ENCODE assay signal across 8 cellular contexts in the genomic region with DNA sequence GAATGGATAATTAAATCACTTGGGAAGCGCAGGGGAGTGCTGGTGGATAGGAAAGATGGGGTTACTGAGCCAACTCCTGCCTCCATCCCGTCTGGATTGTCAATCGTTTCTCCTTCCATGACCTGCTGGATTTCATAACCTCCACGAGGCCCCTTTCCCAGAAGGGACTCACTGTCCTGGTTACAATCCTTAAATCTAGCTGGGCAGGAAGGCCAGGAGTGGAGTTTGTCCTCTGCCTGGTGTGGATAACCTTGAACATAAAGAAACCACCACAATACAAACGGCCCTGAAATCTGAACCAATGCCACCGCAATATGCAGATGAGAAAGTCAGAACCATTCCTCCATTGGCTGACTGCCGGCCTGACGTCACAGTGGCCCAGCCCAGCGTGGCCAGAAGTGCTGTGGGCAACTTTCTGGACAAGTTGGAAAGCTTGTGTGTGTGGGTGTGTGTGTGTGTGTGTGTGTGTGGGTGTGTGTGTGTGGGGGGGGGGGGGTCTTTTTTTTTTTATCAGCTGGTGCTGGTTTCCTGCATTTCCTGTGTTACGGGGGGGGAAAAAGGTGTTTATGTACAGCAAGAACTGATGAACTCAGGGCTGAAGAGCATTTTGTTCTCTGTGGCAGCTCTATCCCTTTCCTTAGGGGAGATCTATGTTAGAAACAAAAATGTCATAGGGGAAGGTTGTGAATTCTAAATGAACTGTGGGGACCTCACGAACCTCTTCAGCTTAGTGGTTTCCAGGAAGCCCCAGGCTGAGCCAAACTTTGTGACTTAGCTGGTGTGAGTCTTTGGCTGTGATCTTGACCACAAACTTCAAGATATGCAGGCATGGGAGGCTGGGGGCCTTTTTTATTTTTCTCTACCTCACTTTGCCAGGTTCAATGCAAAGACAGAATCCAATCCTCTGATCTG.
DNase-seq lines count a peak whose midpoint lies in the region; ATAC-seq, FAIRE-seq and TF ChIP-seq lines count a peak whose summit lies in the region.

No MANE protein-coding gene starts in this region.

- H4K20me1 ChIP-seq in keratinocyte (ENCODE audit: control insufficient read depth, extremely low read depth, insufficient read depth, low read length) = no peaks in the 10 kb centered on the region

- H3K79me2 ChIP-seq in keratinocyte (ENCODE audit: control insufficient read depth, insufficient read depth, low read length) = no peaks in the 10 kb centered on the region

- peak overlapping the region; percentile 59 for H3K4me3 Mint-ChIP-seq in central memory CD8-positive, alpha-beta T cell

- no peaks in the 10 kb centered on the region for H3K36me3 ChIP-seq in keratinocyte (ENCODE audit: control insufficient read depth in 2 of 2, extremely low read depth in 1 of 2, insufficient read depth in 2 of 2, low read length in 2 of 2)
- no peaks in the 10 kb centered on the region for H3K36me3 ChIP-seq in spleen

- FAIRE-seq in keratinocyte (lab: Jason Lieb, UNC) = peak; percentile 65

- H3K27ac Mint-ChIP-seq in central memory CD8-positive, alpha-beta T cell (ENCODE audit: low read depth) = peak overlapping the region; percentile 56

- H3K9me3 Mint-ChIP-seq in central memory CD8-positive, alpha-beta T cell = no peaks in the 10 kb centered on the region

- H3K9me3 ChIP-seq in keratinocyte (ENCODE audit: control insufficient read depth, low read depth, low read length) (no peaks in the 10 kb centered on the region), spleen (no peaks in the 10 kb centered on the region)

- peak; percentile 89 for ATAC-seq in central memory CD8-positive, alpha-beta T cell (replicated peaks; ENCODE audit: extremely low read depth, poor library complexity, severe bottlenecking)

- H3K27ac ChIP-seq in keratinocyte (ENCODE audit: control insufficient read depth, insufficient read depth, low read length) (peak overlapping the region; percentile 24), spleen (peak overlapping the region; percentile 73 to 84 (median 82))

- no peak for TF ChIP-seq CTCF in HFF-Myc (IDR thresholded peaks at IDR 0.05; ENCODE audit: low read depth, low read length, missing control alignments)
- TF ChIP-seq CTCF in keratinocyte (optimal IDR thresholded peaks at IDR 0.05 in 1 of 3, IDR thresholded peaks at IDR 0.05 in 1 of 3, conservative IDR thresholded peaks at IDR 0.05 in 1 of 3; ENCODE audit: extremely low read depth in 1 of 3, insufficient read depth in 2 of 3, low read length in 3 of 3) = no peak
- TF ChIP-seq CTCF in spleen (IDR thresholded peaks at IDR 0.05 in 8 of 11, conservative IDR thresholded peaks at IDR 0.05 in 3 of 11) = no peak

- TF ChIP-seq POLR2A in spleen (IDR thresholded peaks at IDR 0.05) = no peak

- H2AFZ ChIP-seq in keratinocyte (ENCODE audit: control insufficient read depth, low read length) = peak overlapping the region; percentile 87

- no peaks in the 10 kb centered on the region for H3K27me3 Mint-ChIP-seq in central memory CD8-positive, alpha-beta T cell

- H3K9me1 ChIP-seq in keratinocyte (ENCODE audit: control insufficient read depth, extremely low read depth, insufficient read depth, low read length) = no peaks in the 10 kb centered on the region

- peak overlapping the region; percentile 33 for H3K9ac ChIP-seq in keratinocyte (ENCODE audit: control insufficient read depth, extremely low read depth, insufficient read depth, low read length)

- H3K4me3 ChIP-seq in HFF-Myc (replicated peaks; ENCODE audit: low read depth, low read length) (no peak overlapping the region), keratinocyte (ENCODE audit: control insufficient read depth in 2 of 3, extremely low read depth in 1 of 3, insufficient read depth in 2 of 3, low read depth in 1 of 3, low read length in 3 of 3) (no peak overlapping the region), spleen (peak overlapping the region in 4 of 8 donors; percentile 8 to 48 (median 10))

- H3K4me1 Mint-ChIP-seq in central memory CD8-positive, alpha-beta T cell = peaks cover 29% of the 10 kb centered on the region

- DNase-seq in DMS153 treated with DMSO at 0.1 percent for 48 hours (lab: John Stamatoyannopoulos, UW; ENCODE audit: unreplicated experiment) (peak; percentile 34), HFF-Myc (ENCODE audit: extremely low read depth, low read depth) (peak; percentile 94), NCI-H2029 treated with DMSO at 0.1 percent for 48 hours (lab: John Stamatoyannopoulos, UW) (peak; percentile 75), keratinocyte (ENCODE audit: low read depth, low spot score) (no peak), spleen (peak; percentile 95), DMS79 (lab: John Stamatoyannopoulos, UW) (no peak)
- DNase-seq in activated CD4-positive, CD25-positive, alpha-beta regulatory T cell treated with anti-CD3 and anti-CD28 coated beads, Interleukin-2, amount 50 U/mL, for 16 hours (ENCODE audit: low read depth, low spot score) = peak; percentile 31
- DNase-seq in central memory CD8-positive, alpha-beta T cell (ENCODE audit: low spot score in 2 of 2) = peak; percentile 48 to 64

- dilution Hi-C loops in keratinocyte (cut with MboI; ENCODE audit: extremely low pct_ligation_motif_present, low sequenced_read_pairs) = no loop called here

- WGBS in spleen, 5 donors = 8 to 19% (median 14%) methylated on average over 11 of the region's 11 CpGs

- H3K36me3 Mint-ChIP-seq in central memory CD8-positive, alpha-beta T cell (ENCODE audit: insufficient read depth) = peaks cover 7% of the 10 kb centered on the region

- intact Hi-C loops in spleen (cut with DNase I; ENCODE audit: low total_unique reads) = no loop called here

- H3K4me1 ChIP-seq in keratinocyte (ENCODE audit: control insufficient read depth, extremely low read depth, insufficient read depth, low read length) (peaks cover 11% of the 10 kb centered on the region), spleen (peaks cover 15 to 35% (median 26%) of the 10 kb centered on the region in 6 donors)

- H3K27me3 ChIP-seq in keratinocyte (ENCODE audit: control insufficient read depth, extremely low read depth, insufficient read depth, low read length) = no peaks in the 10 kb centered on the region
- no peaks in the 10 kb centered on the region for H3K27me3 ChIP-seq in spleen (replicated peaks in 1 of 7)

- peak overlapping the region; percentile 74 for H3K4me2 ChIP-seq in keratinocyte (ENCODE audit: control insufficient read depth, extremely low read depth, insufficient read depth, low read depth, low read length)

Comparison
In these comparisons a context has a peak if more than half of its experiments do, and no peak if none do; other contexts are left out.
1. DNase-seq: peak in DMS153 treated with DMSO at 0.1 percent for 48 hours (single experiment), HFF-Myc (single experiment), NCI-H2029 treated with DMSO at 0.1 percent for 48 hours (single experiment), activated CD4-positive, CD25-positive, alpha-beta regulatory T cell treated with anti-CD3 and anti-CD28 coated beads, Interleukin-2, amount 50 U/mL, for 16 hours (single experiment), central memory CD8-positive, alpha-beta T cell (2 of 2) and spleen (single experiment); none in keratinocyte (single experiment) and DMS79 (single experiment).